Comparison of ENCODE assay signal across 8 cellular contexts in genomic region chr7:36291387-36292316, GRCh38.
DNase-seq lines count a peak whose midpoint lies in the region; ATAC-seq and TF ChIP-seq lines count a peak whose summit lies in the region.

No MANE protein-coding gene starts in this region.

- ATAC-seq in DND-41 (ENCODE audit: insufficient read depth, low read depth) = peak; percentile 64
- peak; percentile 43 for ATAC-seq in HG02973 (IDR thresholded peaks at IDR 0.05; ENCODE audit: unreplicated experiment)
- no peak for ATAC-seq in GM21515 (IDR thresholded peaks at IDR 0.05; ENCODE audit: unreplicated experiment)

- H3K9ac ChIP-seq in DND-41 (ENCODE audit: low read depth, low read length) (no peak overlapping the region), liver (ENCODE audit: low read depth in 1 of 2, low read length in 2 of 2) (peak overlapping the region; percentile 69 to 70)

- H3K4me3 ChIP-seq in DND-41 (ENCODE audit: low read depth in 1 of 2, low read length in 2 of 2) (no peak overlapping the region), coronary artery (peak overlapping the region; percentile 66), liver (ENCODE audit: low read depth in 1 of 3, low read length in 3 of 3) (no peak overlapping the region)

- DNase-seq in DND-41 (peak; percentile 77), NCI-H446 (lab: John Stamatoyannopoulos, UW) (peak; percentile 51 to 84), coronary artery (ENCODE audit: low spot score) (peak; percentile 87)
- peak; percentile 84 for DNase-seq in activated CD4-positive, alpha-beta T cell treated with anti-CD3 and anti-CD28 coated beads for 48 hours
- DNase-seq in stimulated activated CD4-positive, alpha-beta T cell treated with anti-CD3 and anti-CD28 coated beads, Interleukin-4, amount 100 ng/mL, for 1 hour = peak; percentile 80

- TF ChIP-seq CTCF in DND-41 (IDR thresholded peaks at IDR 0.05; ENCODE audit: borderline replicate concordance, extremely low read depth, low read length, poor library complexity, severe bottlenecking) = peak; percentile 100
- peak; percentile 98 for TF ChIP-seq CTCF in coronary artery (IDR thresholded peaks at IDR 0.05)
- peak; percentile 96 for TF ChIP-seq CTCF in liver (IDR thresholded peaks at IDR 0.05; ENCODE audit: low read depth, low read length, missing input control)

- H2AFZ ChIP-seq in DND-41 (ENCODE audit: low read depth, low read length) = no peak overlapping the region

- H3K4me1 ChIP-seq in DND-41 (ENCODE audit: insufficient read depth, low read length) = peaks cover 41% of the 10 kb centered on the region
- peaks cover 7 to 37% (median 25%) of the 10 kb centered on the region in 4 donors for H3K4me1 ChIP-seq in liver (ENCODE audit: control insufficient read depth in 4 of 4, insufficient read depth in 4 of 4, low read length in 3 of 4)

- H3K27me3 ChIP-seq in DND-41 (ENCODE audit: insufficient read depth, low read length, poor library complexity) = no peaks in the 10 kb centered on the region
- no peaks in the 10 kb centered on the region for H3K27me3 ChIP-seq in liver (ENCODE audit: control insufficient read depth in 4 of 4, insufficient read depth in 4 of 4, low read length in 3 of 4)

- peak overlapping the region; percentile 8; the same call in 1 of the 2 replicates for H3K27ac ChIP-seq in DND-41 (ENCODE audit: low read length)
- peak overlapping the region; percentile 81 to 91 for H3K27ac ChIP-seq in coronary artery
- peak overlapping the region; percentile 91 to 92 for H3K27ac ChIP-seq in liver (ENCODE audit: low read depth in 1 of 2, low read length in 2 of 2)

- no peaks in the 10 kb centered on the region for H4K20me1 ChIP-seq in DND-41 (ENCODE audit: insufficient read depth, low read length)

- WGBS in liver = 22% methylated on average over 18 of the region's 18 CpGs

- no peaks in the 10 kb centered on the region for H3K79me2 ChIP-seq in DND-41 (ENCODE audit: insufficient read depth, low read length)

- H3K9me3 ChIP-seq in DND-41 (ENCODE audit: insufficient read depth, low read length, severe bottlenecking) (no peaks in the 10 kb centered on the region), liver (ENCODE audit: control insufficient read depth in 4 of 4, low read length in 3 of 4) (no peaks in the 10 kb centered on the region)

- H3K36me3 ChIP-seq in DND-41 (ENCODE audit: insufficient read depth, low read length) = no peaks in the 10 kb centered on the region; the same call in 1 of the 2 replicates
- H3K36me3 ChIP-seq in liver (ENCODE audit: control insufficient read depth in 4 of 4, insufficient read depth in 3 of 4, low read depth in 1 of 4, low read length in 3 of 4) = peaks cover 0 to 3% (median 0%) of the 10 kb centered on the region in 4 donors

- peak; percentile 100 for TF ChIP-seq RAD21 in liver (IDR thresholded peaks at IDR 0.05)

- H3K4me2 ChIP-seq in DND-41 (ENCODE audit: insufficient read depth, low read length) = peak overlapping the region; percentile 35

TF ChIP-seq in liver, 16 proteins besides CTCF, POLR2A, EP300 and RAD21:
- TF ChIP-seq SP1 (IDR thresholded peaks at IDR 0.05) (peak; percentile 21), NR2F2 (IDR thresholded peaks at IDR 0.05) (peak; percentile 56), FOXA2 (IDR thresholded peaks at IDR 0.05) (no peak), RXRA (IDR thresholded peaks at IDR 0.05) (peak; percentile 46 to 62), HNF4G (IDR thresholded peaks at IDR 0.05) (no peak), JUND (IDR thresholded peaks at IDR 0.05) (peak; percentile 18 to 53), YY1 (IDR thresholded peaks at IDR 0.05) (no peak), TAF1 (conservative IDR thresholded peaks at IDR 0.05) (no peak), HNF4A (conservative IDR thresholded peaks at IDR 0.05) (peak in 1 of 2 donors; percentile 37), EGR1 (IDR thresholded peaks at IDR 0.05; ENCODE audit: low read depth in 2 of 2) (no peak), FOXA1 (IDR thresholded peaks at IDR 0.05) (no peak), GABPA (IDR thresholded peaks at IDR 0.05 in 1 of 2, conservative IDR thresholded peaks at IDR 0.05 in 1 of 2) (no peak), ATF3 (IDR thresholded peaks at IDR 0.05) (no peak)
- TF ChIP-seq, protein P1, sequence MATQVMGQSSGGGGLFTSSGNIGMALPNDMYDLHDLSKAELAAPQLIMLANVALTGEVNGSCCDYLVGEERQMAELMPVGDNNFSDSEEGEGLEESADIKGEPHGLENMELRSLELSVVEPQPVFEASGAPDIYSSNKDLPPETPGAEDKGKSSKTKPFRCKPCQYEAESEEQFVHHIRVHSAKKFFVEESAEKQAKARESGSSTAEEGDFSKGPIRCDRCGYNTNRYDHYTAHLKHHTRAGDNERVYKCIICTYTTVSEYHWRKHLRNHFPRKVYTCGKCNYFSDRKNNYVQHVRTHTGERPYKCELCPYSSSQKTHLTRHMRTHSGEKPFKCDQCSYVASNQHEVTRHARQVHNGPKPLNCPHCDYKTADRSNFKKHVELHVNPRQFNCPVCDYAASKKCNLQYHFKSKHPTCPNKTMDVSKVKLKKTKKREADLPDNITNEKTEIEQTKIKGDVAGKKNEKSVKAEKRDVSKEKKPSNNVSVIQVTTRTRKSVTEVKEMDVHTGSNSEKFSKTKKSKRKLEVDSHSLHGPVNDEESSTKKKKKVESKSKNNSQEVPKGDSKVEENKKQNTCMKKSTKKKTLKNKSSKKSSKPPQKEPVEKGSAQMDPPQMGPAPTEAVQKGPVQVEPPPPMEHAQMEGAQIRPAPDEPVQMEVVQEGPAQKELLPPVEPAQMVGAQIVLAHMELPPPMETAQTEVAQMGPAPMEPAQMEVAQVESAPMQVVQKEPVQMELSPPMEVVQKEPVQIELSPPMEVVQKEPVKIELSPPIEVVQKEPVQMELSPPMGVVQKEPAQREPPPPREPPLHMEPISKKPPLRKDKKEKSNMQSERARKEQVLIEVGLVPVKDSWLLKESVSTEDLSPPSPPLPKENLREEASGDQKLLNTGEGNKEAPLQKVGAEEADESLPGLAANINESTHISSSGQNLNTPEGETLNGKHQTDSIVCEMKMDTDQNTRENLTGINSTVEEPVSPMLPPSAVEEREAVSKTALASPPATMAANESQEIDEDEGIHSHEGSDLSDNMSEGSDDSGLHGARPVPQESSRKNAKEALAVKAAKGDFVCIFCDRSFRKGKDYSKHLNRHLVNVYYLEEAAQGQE (IDR thresholded peaks at IDR 0.05) = no peak
- TF ChIP-seq, protein P2, sequence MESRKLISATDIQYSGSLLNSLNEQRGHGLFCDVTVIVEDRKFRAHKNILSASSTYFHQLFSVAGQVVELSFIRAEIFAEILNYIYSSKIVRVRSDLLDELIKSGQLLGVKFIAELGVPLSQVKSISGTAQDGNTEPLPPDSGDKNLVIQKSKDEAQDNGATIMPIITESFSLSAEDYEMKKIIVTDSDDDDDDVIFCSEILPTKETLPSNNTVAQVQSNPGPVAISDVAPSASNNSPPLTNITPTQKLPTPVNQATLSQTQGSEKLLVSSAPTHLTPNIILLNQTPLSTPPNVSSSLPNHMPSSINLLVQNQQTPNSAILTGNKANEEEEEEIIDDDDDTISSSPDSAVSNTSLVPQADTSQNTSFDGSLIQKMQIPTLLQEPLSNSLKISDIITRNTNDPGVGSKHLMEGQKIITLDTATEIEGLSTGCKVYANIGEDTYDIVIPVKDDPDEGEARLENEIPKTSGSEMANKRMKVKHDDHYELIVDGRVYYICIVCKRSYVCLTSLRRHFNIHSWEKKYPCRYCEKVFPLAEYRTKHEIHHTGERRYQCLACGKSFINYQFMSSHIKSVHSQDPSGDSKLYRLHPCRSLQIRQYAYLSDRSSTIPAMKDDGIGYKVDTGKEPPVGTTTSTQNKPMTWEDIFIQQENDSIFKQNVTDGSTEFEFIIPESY (IDR thresholded peaks at IDR 0.05) = no peak
- TF ChIP-seq, protein P3, sequence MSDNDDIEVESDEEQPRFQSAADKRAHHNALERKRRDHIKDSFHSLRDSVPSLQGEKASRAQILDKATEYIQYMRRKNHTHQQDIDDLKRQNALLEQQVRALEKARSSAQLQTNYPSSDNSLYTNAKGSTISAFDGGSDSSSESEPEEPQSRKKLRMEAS (IDR thresholded peaks at IDR 0.05) = peak; percentile 37

Comparison
In these comparisons a context has a peak if more than half of its experiments do, and no peak if none do; other contexts are left out.
1. H3K27ac ChIP-seq: peak in every context shown above with its lines; median percentile 92 in liver; 86 in coronary artery; 8 in DND-41.